ENCODE assay signal across 21 cellular contexts in genomic region chr5:147174671-147175070, GRCh38.
"Had no signal": no experiment of that assay in that cellular context is flagged by ENCODE, and none has a peak within 500 bp of the region (broad histone marks: within the 10 kb centered on the region; RNA-seq: fewer than 3 reads in every experiment).

No MANE protein-coding gene starts in this region.

- ATAC-seq: Panc1, Right ventricle myocardium inferior, SK-N-SH treated with all-trans-retinoic acid at 6 μM for 48 hours had no signal

- DNase-seq: IMR-90, Karpas-422, KG1, MG63, NCI-H1092 treated with DMSO at 0.1 percent for 48 hours, NCI-H1436, NCI-H187, NCI-H2029, NCI-H2081 treated with DMSO at 0.1 percent for 48 hours, NCI-H2171, NCI-H226, NCI-H446, NCI-H510A, NCI-H524 treated with DMSO at 0.1 percent for 48 hours, NCI-H69, NCI-H774, SHP77 treated with DMSO at 0.1 percent for 48 hours, SJCRH30 had no signal

- H3K27ac ChIP-seq: SJCRH30 had no signal

- H3K36me3 ChIP-seq: MG63, SJCRH30 had no signal

- H3K27me3 ChIP-seq: SJCRH30 had no signal

- H3K9me3 ChIP-seq: SJCRH30 had no signal

- H3K4me3 ChIP-seq: MG63, SJCRH30 had no signal

- H3K4me1 ChIP-seq: SJCRH30 had no signal
